1 cellular context compared by ENCODE assay signal in the genomic region with DNA sequence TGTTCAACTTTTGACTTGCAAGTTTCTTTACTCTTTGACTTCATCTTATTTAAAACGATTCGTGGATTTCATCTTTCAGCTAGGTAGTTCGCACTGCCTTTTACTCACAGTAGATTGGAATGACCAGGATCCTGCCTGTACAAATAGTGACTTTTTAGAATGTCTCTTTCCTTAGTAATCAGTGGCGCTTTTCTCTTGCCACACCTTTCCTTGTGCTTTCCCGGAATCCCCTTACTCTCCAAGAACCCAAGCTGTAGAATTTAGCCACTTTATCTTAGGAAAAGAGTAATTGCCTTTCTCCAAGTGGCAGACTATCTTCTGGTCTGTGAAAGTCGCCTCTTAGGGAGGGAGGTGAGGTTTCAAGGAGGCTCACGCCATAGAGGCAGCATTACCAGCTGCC.
TF ChIP-seq lines count a peak whose summit lies in the region.

No MANE protein-coding gene starts in this region.

TF ChIP-seq in liver, 16 proteins besides CTCF, POLR2A, EP300 and RAD21 (continued from another document):
- TF ChIP-seq SP1 (IDR thresholded peaks at IDR 0.05) = no peak
- no peak for TF ChIP-seq FOXA1 (IDR thresholded peaks at IDR 0.05)
- TF ChIP-seq GABPA (IDR thresholded peaks at IDR 0.05 in 1 of 2, conservative IDR thresholded peaks at IDR 0.05 in 1 of 2) = no peak
- no peak for TF ChIP-seq RXRA (IDR thresholded peaks at IDR 0.05)
TF ChIP-seq in liver: peak in this region for 0.
